In the genomic region with DNA sequence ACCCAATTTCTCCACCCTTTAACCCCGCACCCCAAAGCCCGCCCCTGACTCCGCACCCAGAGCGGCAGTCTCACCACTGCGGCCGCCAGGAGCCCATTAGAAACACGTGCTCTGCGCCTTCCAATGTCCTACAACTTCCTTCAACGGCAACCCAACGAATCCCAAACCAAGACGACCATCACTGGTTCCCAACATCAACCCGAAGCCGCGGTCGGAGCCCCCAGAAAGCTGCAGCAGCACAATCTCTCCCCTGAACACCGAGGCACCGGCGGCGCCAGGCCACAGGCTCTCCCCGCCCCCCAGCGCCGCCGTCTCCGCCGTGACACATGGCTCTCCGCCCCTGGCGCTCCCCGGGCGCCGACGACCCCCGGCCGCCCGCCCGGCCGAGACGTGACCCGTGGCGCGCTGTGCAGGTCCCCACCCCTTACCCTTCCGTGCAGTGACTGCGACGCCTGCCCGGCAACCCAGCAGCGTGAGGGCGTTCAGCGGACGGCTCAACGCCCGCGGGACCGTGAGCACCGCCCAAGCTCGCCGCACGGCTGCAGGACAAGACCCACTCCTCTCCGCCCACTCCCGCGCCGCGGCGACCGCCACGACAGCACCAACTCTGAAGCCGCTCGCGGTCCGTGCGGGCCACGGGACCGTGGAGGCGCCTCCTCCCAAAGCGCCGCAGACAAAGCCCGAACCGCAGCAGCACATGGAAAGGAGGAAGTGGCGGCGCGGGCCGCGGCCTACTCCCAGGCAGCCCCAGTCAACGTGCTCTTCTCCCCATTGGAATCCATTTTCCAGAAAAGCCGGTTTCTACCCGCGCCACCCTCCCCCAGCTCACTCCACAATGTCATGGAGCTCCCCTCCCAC, we compare ENCODE assay signal across 1 cellular context.
TF ChIP-seq lines count a peak whose summit lies in the region.

No MANE protein-coding gene starts in this region.

TF ChIP-seq in HepG2, 621 proteins besides CTCF, POLR2A, EP300 and RAD21 (continued from another document and continues in another):
- TF ChIP-seq, protein P1, sequence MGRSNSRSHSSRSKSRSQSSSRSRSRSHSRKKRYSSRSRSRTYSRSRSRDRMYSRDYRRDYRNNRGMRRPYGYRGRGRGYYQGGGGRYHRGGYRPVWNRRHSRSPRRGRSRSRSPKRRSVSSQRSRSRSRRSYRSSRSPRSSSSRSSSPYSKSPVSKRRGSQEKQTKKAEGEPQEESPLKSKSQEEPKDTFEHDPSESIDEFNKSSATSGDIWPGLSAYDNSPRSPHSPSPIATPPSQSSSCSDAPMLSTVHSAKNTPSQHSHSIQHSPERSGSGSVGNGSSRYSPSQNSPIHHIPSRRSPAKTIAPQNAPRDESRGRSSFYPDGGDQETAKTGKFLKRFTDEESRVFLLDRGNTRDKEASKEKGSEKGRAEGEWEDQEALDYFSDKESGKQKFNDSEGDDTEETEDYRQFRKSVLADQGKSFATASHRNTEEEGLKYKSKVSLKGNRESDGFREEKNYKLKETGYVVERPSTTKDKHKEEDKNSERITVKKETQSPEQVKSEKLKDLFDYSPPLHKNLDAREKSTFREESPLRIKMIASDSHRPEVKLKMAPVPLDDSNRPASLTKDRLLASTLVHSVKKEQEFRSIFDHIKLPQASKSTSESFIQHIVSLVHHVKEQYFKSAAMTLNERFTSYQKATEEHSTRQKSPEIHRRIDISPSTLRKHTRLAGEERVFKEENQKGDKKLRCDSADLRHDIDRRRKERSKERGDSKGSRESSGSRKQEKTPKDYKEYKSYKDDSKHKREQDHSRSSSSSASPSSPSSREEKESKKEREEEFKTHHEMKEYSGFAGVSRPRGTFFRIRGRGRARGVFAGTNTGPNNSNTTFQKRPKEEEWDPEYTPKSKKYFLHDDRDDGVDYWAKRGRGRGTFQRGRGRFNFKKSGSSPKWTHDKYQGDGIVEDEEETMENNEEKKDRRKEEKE (IDR thresholded peaks at IDR 0.05) = no peak
- TF ChIP-seq DRAP1 (CRISPR knock-in tag; IDR thresholded peaks at IDR 0.05) (0 out of 2 replicates have a peak, but pooled peaks have one; percentile 6), ETV6 (CRISPR knock-in tag; conservative IDR thresholded peaks at IDR 0.05) (peak; percentile 16; the same call in 1 of the 2 replicates), ZBTB38 (CRISPR knock-in tag; IDR thresholded peaks at IDR 0.05) (no peak; the same call in 1 of the 2 replicates), ZNF572 (CRISPR knock-in tag; IDR thresholded peaks at IDR 0.05) (no peak), ZBTB8A (CRISPR knock-in tag; IDR thresholded peaks at IDR 0.05; ENCODE audit: borderline replicate concordance, low read depth) (no peak), POGZ (CRISPR knock-in tag; IDR thresholded peaks at IDR 0.05) (no peak; the same call in 1 of the 2 replicates), ELF1 (CRISPR knock-in tag; IDR thresholded peaks at IDR 0.05) (no peak), JUN (CRISPR knock-in tag; IDR thresholded peaks at IDR 0.05) (no peak), HNRNPLL (IDR thresholded peaks at IDR 0.05; ENCODE audit: low read depth, low read length, poor library complexity, severe bottlenecking) (peak; percentile 19), ZNF446 (CRISPR knock-in tag; IDR thresholded peaks at IDR 0.05) (no peak), TEAD2 (CRISPR knock-in tag; IDR thresholded peaks at IDR 0.05) (no peak), HNRNPH1 (optimal IDR thresholded peaks at IDR 0.05; ENCODE audit: low read depth, low read length) (no peak), SETDB1 (CRISPR knock-in tag; IDR thresholded peaks at IDR 0.05; ENCODE audit: borderline replicate concordance) (no peak), SCMH1 (CRISPR knock-in tag; IDR thresholded peaks at IDR 0.05; ENCODE audit: borderline replicate concordance) (no peak), TCF7 (IDR thresholded peaks at IDR 0.05; ENCODE audit: low read depth) (no peak), RCOR2 (CRISPR knock-in tag; IDR thresholded peaks at IDR 0.05) (no peak), ZSCAN9 (CRISPR knock-in tag; IDR thresholded peaks at IDR 0.05; ENCODE audit: borderline replicate concordance) (no peak), SAP130 (CRISPR knock-in tag; IDR thresholded peaks at IDR 0.05; ENCODE audit: low read depth) (peak; percentile 30), SPEN (CRISPR knock-in tag; IDR thresholded peaks at IDR 0.05; ENCODE audit: low read depth) (no peak), ZNF34 (CRISPR knock-in tag; IDR thresholded peaks at IDR 0.05; ENCODE audit: borderline replicate concordance) (no peak), KLF11 (CRISPR knock-in tag; IDR thresholded peaks at IDR 0.05) (no peak), ZFP90 (CRISPR knock-in tag; IDR thresholded peaks at IDR 0.05; ENCODE audit: borderline replicate concordance) (peak; percentile 48; the same call in 1 of the 2 replicates), ZNF343 (CRISPR knock-in tag; IDR thresholded peaks at IDR 0.05) (peak; percentile 60; the same call in 1 of the 2 replicates), RFXANK (CRISPR knock-in tag; IDR thresholded peaks at IDR 0.05) (no peak), RFXAP (CRISPR knock-in tag; IDR thresholded peaks at IDR 0.05; ENCODE audit: borderline replicate concordance) (no peak), ZNF263 (CRISPR knock-in tag; IDR thresholded peaks at IDR 0.05) (peak; percentile 26; the same call in 1 of the 2 replicates), NR0B2 (CRISPR knock-in tag; IDR thresholded peaks at IDR 0.05) (no peak), HDAC1 (CRISPR knock-in tag; IDR thresholded peaks at IDR 0.05) (peak; percentile 28; the same call in 1 of the 2 replicates), NFKBIZ (CRISPR knock-in tag; IDR thresholded peaks at IDR 0.05) (no peak), SUZ12 (IDR thresholded peaks at IDR 0.05; ENCODE audit: low read depth, low read length) (no peak), TMF1 (CRISPR knock-in tag; IDR thresholded peaks at IDR 0.05; ENCODE audit: low read depth) (no peak; the same call in 1 of the 2 replicates), PCBP2 (optimal IDR thresholded peaks at IDR 0.05; ENCODE audit: low read depth, low read length, poor library complexity, severe bottlenecking) (no peak), PHF20 (CRISPR knock-in tag; IDR thresholded peaks at IDR 0.05) (no peak), ZNF180 (CRISPR knock-in tag; IDR thresholded peaks at IDR 0.05; ENCODE audit: borderline replicate concordance, low read depth) (no peak), SRSF1 (optimal IDR thresholded peaks at IDR 0.05; ENCODE audit: low read depth, low read length) (no peak), ZBTB40 (IDR thresholded peaks at IDR 0.05) (no peak), ZBTB40 (CRISPR knock-in tag; IDR thresholded peaks at IDR 0.05) (no peak; the same call in 1 of the 2 replicates), ZFP82 (CRISPR knock-in tag; IDR thresholded peaks at IDR 0.05; ENCODE audit: borderline replicate concordance) (0 out of 2 replicates have a peak, but pooled peaks have one; percentile 1), ZNF710 (CRISPR knock-in tag; IDR thresholded peaks at IDR 0.05; ENCODE audit: borderline replicate concordance) (no peak), TRIM22 (IDR thresholded peaks at IDR 0.05) (no peak), ZNF781 (CRISPR knock-in tag; IDR thresholded peaks at IDR 0.05; ENCODE audit: borderline replicate concordance, not compliant biosample characterization) (no peak), ZKSCAN1 (IDR thresholded peaks at IDR 0.05; ENCODE audit: low read length) (no peak)
- TF ChIP-seq, protein P2, sequence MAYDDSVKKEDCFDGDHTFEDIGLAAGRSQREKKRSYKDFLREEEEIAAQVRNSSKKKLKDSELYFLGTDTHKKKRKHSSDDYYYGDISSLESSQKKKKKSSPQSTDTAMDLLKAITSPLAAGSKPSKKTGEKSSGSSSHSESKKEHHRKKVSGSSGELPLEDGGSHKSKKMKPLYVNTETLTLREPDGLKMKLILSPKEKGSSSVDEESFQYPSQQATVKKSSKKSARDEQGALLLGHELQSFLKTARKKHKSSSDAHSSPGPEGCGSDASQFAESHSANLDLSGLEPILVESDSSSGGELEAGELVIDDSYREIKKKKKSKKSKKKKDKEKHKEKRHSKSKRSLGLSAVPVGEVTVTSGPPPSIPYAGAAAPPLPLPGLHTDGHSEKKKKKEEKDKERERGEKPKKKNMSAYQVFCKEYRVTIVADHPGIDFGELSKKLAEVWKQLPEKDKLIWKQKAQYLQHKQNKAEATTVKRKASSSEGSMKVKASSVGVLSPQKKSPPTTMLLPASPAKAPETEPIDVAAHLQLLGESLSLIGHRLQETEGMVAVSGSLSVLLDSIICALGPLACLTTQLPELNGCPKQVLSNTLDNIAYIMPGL (CRISPR knock-in tag; IDR thresholded peaks at IDR 0.05; ENCODE audit: borderline replicate concordance in 1 of 2, low read depth in 1 of 2) = peak in 1 of 2 experiments; percentile 7; a peak in 1 of 4 replicates
